Comparison of ENCODE assay signal across 1 cellular context in genomic region chr7:111730476-111731300, GRCh38.
TF ChIP-seq lines count a peak whose summit lies in the region.

No MANE protein-coding gene starts in this region.

TF ChIP-seq in H1, 55 proteins besides CTCF, POLR2A, EP300 and RAD21 (continued from another document):
- TF ChIP-seq ATF2 (IDR thresholded peaks at IDR 0.05; ENCODE audit: low read length) (no peak), NANOG (IDR thresholded peaks at IDR 0.05; ENCODE audit: insufficient read depth, low read depth, low read length, poor library complexity, severe bottlenecking) (no peak), YY1 (IDR thresholded peaks at IDR 0.05; ENCODE audit: low read depth, low read length) (no peak), GABPA (IDR thresholded peaks at IDR 0.05; ENCODE audit: borderline replicate concordance, insufficient read depth, low read length) (no peak), EZH2 (IDR thresholded peaks at IDR 0.05; ENCODE audit: low read depth, low read length, severe bottlenecking) (no peak), NRF1 (IDR thresholded peaks at IDR 0.05; ENCODE audit: low read depth, low read length) (no peak), TAF7 (optimal IDR thresholded peaks at IDR 0.05; ENCODE audit: borderline replicate concordance, low read depth, low read length) (no peak), EGR1 (IDR thresholded peaks at IDR 0.05; ENCODE audit: borderline replicate concordance, low read depth, low read length) (no peak), RXRA (IDR thresholded peaks at IDR 0.05; ENCODE audit: insufficient read depth, low read depth, low read length) (no peak), HDAC6 (IDR thresholded peaks at IDR 0.05; ENCODE audit: low read depth, low read length) (no peak), BCL11A (IDR thresholded peaks at IDR 0.05; ENCODE audit: low read depth in 2 of 2, low read length in 2 of 2) (no peak)
